In the genomic region with DNA sequence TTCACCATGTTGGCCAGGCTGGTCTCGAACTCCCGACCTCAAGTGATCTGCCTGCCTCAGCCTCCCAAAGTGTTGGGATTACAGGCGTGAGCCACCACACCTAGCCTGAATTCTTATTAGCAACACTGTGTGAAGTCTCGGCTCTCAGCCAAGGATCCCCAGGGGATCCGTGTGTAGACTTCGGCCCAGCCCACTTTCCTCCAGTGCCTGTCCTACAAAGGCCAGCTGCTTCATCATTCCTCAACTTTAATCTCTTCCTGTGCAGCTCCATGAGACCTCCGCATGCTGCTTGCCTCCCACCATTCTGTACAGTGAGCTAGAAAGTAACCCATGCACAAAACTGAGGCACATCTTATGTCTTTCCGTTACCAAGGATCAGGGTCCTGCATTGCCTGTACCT, we compare ENCODE assay signal across 17 cellular contexts.
DNase-seq lines count a peak whose midpoint lies in the region; ATAC-seq and TF ChIP-seq lines count a peak whose summit lies in the region.
"Had no signal": no experiment of that assay in that cellular context is flagged by ENCODE, and none has a peak within 500 bp of the region (broad histone marks: within the 10 kb centered on the region; RNA-seq: fewer than 3 reads in every experiment).

No MANE protein-coding gene starts in this region.

- POLR2A ChIA-PET in CD4-positive, alpha-beta T cell (lab: Charles Lee) = no interaction called here

- H3K27ac ChIP-seq in CD4-positive, alpha-beta T cell (ENCODE audit: low read depth, low read length) = no peak overlapping the region
- H3K27ac ChIP-seq in aorta (ENCODE audit: low read depth in 1 of 2, low read length in 2 of 2) = no peak overlapping the region
- H3K27ac ChIP-seq: BLaER1 treated with 17β-estradiol and CSF1 and Interleukin-3, amounts not matched to agents 10 nM and 100 nM had no signal

- TF ChIP-seq CTCF in CD4-positive, alpha-beta T cell (IDR thresholded peaks at IDR 0.05) = no peak

- H3K9me3 ChIP-seq in CD4-positive, alpha-beta T cell (ENCODE audit: control insufficient read depth, low read length) = no peaks in the 10 kb centered on the region
- no peaks in the 10 kb centered on the region for H3K9me3 ChIP-seq in aorta (ENCODE audit: control insufficient read depth, low read length)
- H3K9me3 ChIP-seq: BLaER1 treated with 17β-estradiol and CSF1 and Interleukin-3, amounts not matched to agents 10 nM and 100 nM had no signal

- H3K4me3 Mint-ChIP-seq in CD4-positive, alpha-beta T cell = peak overlapping the region; percentile 4
- no peak overlapping the region for H3K4me3 Mint-ChIP-seq in immature natural killer cell
- H3K4me3 Mint-ChIP-seq: CD4-positive, CD25-positive, alpha-beta regulatory T cell had no signal

- WGBS in aorta, 2 donors = 73 to 75% methylated on average over 8 of the region's 8 CpGs

- H3K9me3 Mint-ChIP-seq in CD4-positive, alpha-beta T cell = no peaks in the 10 kb centered on the region
- H3K9me3 Mint-ChIP-seq in immature natural killer cell = no peaks in the 10 kb centered on the region

- H3K27me3 Mint-ChIP-seq in CD4-positive, alpha-beta T cell = no peaks in the 10 kb centered on the region
- peaks cover 0 to 1% (median 0%) of the 10 kb centered on the region in 3 donors for H3K27me3 Mint-ChIP-seq in immature natural killer cell (ENCODE audit: low read depth in 3 of 3)
- H3K27me3 Mint-ChIP-seq: CD4-positive, CD25-positive, alpha-beta regulatory T cell had no signal

- H3K4me1 Mint-ChIP-seq in CD4-positive, alpha-beta T cell (ENCODE audit: low read depth) = peaks cover 6% of the 10 kb centered on the region
- peaks cover 25 to 52% of the 10 kb centered on the region in 2 donors for H3K4me1 Mint-ChIP-seq in immature natural killer cell

- no peaks in the 10 kb centered on the region for H3K4me1 ChIP-seq in aorta (ENCODE audit: control insufficient read depth in 1 of 2, insufficient read depth in 2 of 2, low read length in 2 of 2)
- H3K4me1 ChIP-seq: BLaER1 treated with 17β-estradiol and CSF1 and Interleukin-3, amounts not matched to agents 10 nM and 100 nM had no signal

- DNase-seq in NCI-H82 (lab: John Stamatoyannopoulos, UW) (peak; percentile 68), NCI-H82 treated with DMSO at 0.1 percent for 48 hours (lab: John Stamatoyannopoulos, UW; ENCODE audit: unreplicated experiment) (no peak), NCI-H69 (lab: John Stamatoyannopoulos, UW) (peak; percentile 32), immature natural killer cell (no peak), NCI-H748 treated with DMSO at 0.1 percent for 48 hours (lab: John Stamatoyannopoulos, UW) (no peak), aorta (no peak), UCSD-AML1 (lab: John Stamatoyannopoulos, UW; ENCODE audit: unreplicated experiment) (no peak)
- DNase-seq in CD4-positive, alpha-beta T cell = no peak
- DNase-seq: 8988T; ACHN; Calu3; CD4-positive, CD25-positive, alpha-beta regulatory T cell; DND-41; GF-D8 had no signal

- intact Hi-C loops in CD4-positive, alpha-beta T cell (cut with DNase I, micrococcal nuclease) = no loop called here
- intact Hi-C loops in aorta (cut with DNase I) = no loop called here

- no peaks in the 10 kb centered on the region for H3K36me3 ChIP-seq in aorta (ENCODE audit: control insufficient read depth in 1 of 2, insufficient read depth in 2 of 2, low read length in 1 of 2)

- H3K27ac Mint-ChIP-seq in CD4-positive, alpha-beta T cell = no peak overlapping the region
- peak overlapping the region; percentile 1 to 82 (median 66) for H3K27ac Mint-ChIP-seq in immature natural killer cell
- H3K27ac Mint-ChIP-seq: CD4-positive, CD25-positive, alpha-beta regulatory T cell had no signal

- ATAC-seq in CD4-positive, alpha-beta T cell (ENCODE audit: poor library complexity) = no peak
- no peak for ATAC-seq in aorta (ENCODE audit: low FRiP score)
- ATAC-seq: HCT116, HepG2 had no signal

- no peaks in the 10 kb centered on the region for H3K27me3 ChIP-seq in CD4-positive, alpha-beta T cell (ENCODE audit: control insufficient read depth, insufficient read depth, low read length)
- H3K27me3 ChIP-seq in aorta (ENCODE audit: control insufficient read depth in 1 of 2, insufficient read depth in 2 of 2, low read length in 1 of 2) = no peaks in the 10 kb centered on the region
- H3K27me3 ChIP-seq: BLaER1 treated with 17β-estradiol and CSF1 and Interleukin-3, amounts not matched to agents 10 nM and 100 nM had no signal

- CTCF ChIA-PET in CD4-positive, alpha-beta T cell (lab: Charles Lee) = no interaction called here

- no peak overlapping the region for H3K4me3 ChIP-seq in aorta (ENCODE audit: low read length in 2 of 2)
- H3K4me3 ChIP-seq: BLaER1 treated with 17β-estradiol and CSF1 and Interleukin-3, amounts not matched to agents 10 nM and 100 nM had no signal

- H3K36me3 Mint-ChIP-seq in CD4-positive, alpha-beta T cell (ENCODE audit: low read depth) = peaks cover 74% of the 10 kb centered on the region
- H3K36me3 Mint-ChIP-seq in immature natural killer cell = peaks cover 31 to 54% (median 35%) of the 10 kb centered on the region in 3 donors

Comparison
In these comparisons a context has a peak if more than half of its experiments do, and no peak if none do; other contexts are left out.
1. DNase-seq: peak in NCI-H82 (single experiment) and NCI-H69 (single experiment); none in NCI-H82 treated with DMSO at 0.1 percent for 48 hours (single experiment), CD4-positive, alpha-beta T cell (0 of 10), immature natural killer cell (0 of 3), NCI-H748 treated with DMSO at 0.1 percent for 48 hours (single experiment), aorta (0 of 2) and UCSD-AML1 (single experiment).